In genomic region chr20:4702562-4703280, GRCh38 we compare ENCODE assay signal across 1 cellular context.
A peak's percentile ranks its signal among the peaks of the same experiment; 100 is the strongest.
TF ChIP-seq lines count a peak whose summit lies in the region.

No MANE protein-coding gene starts in this region.

TF ChIP-seq in GM12878, 131 proteins besides CTCF, POLR2A, EP300 and RAD21:
- peak; percentile 31; the same call in 1 of the 2 replicates for TF ChIP-seq SPI1 (IDR thresholded peaks at IDR 0.05; ENCODE audit: borderline replicate concordance, insufficient read depth, low read depth, low read length)
- TF ChIP-seq EED (IDR thresholded peaks at IDR 0.05; ENCODE audit: low read depth): no peak
- no peak for TF ChIP-seq ZBTB40 (IDR thresholded peaks at IDR 0.05; ENCODE audit: borderline replicate concordance)
